Comparison of ENCODE assay signal across 9 cellular contexts in the genomic region with DNA sequence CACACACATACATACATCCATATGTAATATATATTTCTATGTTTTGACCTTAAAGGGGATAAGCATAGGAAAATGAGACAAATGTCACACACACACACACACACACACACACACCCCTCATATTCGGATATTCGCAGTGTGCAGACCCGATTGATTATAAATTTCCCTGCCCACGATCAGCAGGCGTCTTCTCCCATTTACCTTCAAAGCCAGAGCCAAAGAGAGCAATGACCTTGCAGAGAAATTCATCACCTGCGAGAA. TPM values are rescaled to one million over a fixed set of nuclear protein-coding genes. Genes with fewer than 3 reads are reported as not detected.
DNase-seq lines count a peak whose midpoint lies in the region; ATAC-seq and TF ChIP-seq lines count a peak whose summit lies in the region.
"Had no signal": no experiment of that assay in that cellular context is flagged by ENCODE, and none has a peak within 500 bp of the region (broad histone marks: within the 10 kb centered on the region; RNA-seq: fewer than 3 reads in every experiment).

No MANE protein-coding gene starts in this region.

- peak overlapping the region; percentile 86; the same call in 1 of the 2 replicates for H2AFZ ChIP-seq in SK-N-SH (ENCODE audit: low read depth)

- H3K4me2 ChIP-seq in SK-N-SH, result peak overlapping the region; percentile 82

- H3K9ac ChIP-seq in SK-N-SH, result no peak overlapping the region

- 37% methylated on average over 6 of the region's 6 CpGs for WGBS in SK-N-SH (ENCODE audit: low lambda C conversion rate)

- CTCF ChIA-PET in SK-N-SH (lab: Yijun Ruan, JAX), result no interaction called here

- H3K27ac ChIP-seq in SK-N-SH (ENCODE audit: low read depth in 2 of 2, low read length in 1 of 2), result no peak overlapping the region
- peak overlapping the region; percentile 54 to 67 for H3K27ac ChIP-seq in left lung
- H3K27ac ChIP-seq: 22Rv1 had no signal

- H3K36me3 Mint-ChIP-seq in activated naive CD8-positive, alpha-beta T cell treated with anti-CD3 and anti-CD28 coated beads, Interleukin-2, amount 50 U/mL, for 24 hours (ENCODE audit: low read depth), result no peaks in the 10 kb centered on the region

- H3K27me3 Mint-ChIP-seq in activated naive CD8-positive, alpha-beta T cell treated with anti-CD3 and anti-CD28 coated beads, Interleukin-2, amount 50 U/mL, for 24 hours, result no peaks in the 10 kb centered on the region
- H3K27me3 Mint-ChIP-seq in stimulated activated naive CD8-positive, alpha-beta T cell treated with anti-CD3 and anti-CD28 coated beads, Interleukin-15, amount 100 ng/mL, for 72 hours, result no peaks in the 10 kb centered on the region

- no peak for TF ChIP-seq RAD21 in SK-N-SH (IDR thresholded peaks at IDR 0.05; ENCODE audit: low read length)

- H3K27ac Mint-ChIP-seq in activated naive CD8-positive, alpha-beta T cell treated with anti-CD3 and anti-CD28 coated beads, Interleukin-2, amount 50 U/mL, for 24 hours, result peak overlapping the region; percentile 81
- H3K27ac Mint-ChIP-seq in stimulated activated naive CD8-positive, alpha-beta T cell treated with anti-CD3 and anti-CD28 coated beads, Interleukin-15, amount 100 ng/mL, for 72 hours, result peak overlapping the region; percentile 66 to 95

- intact Hi-C loops in left lung (cut with DNase I), result no loop called here

- POLR2A ChIA-PET in SK-N-SH (lab: Yijun Ruan, JAX), result no interaction called here

- no peaks in the 10 kb centered on the region for H3K79me2 ChIP-seq in SK-N-SH (ENCODE audit: insufficient read depth)

- peak overlapping the region; percentile 86 for H3K4me3 Mint-ChIP-seq in activated naive CD8-positive, alpha-beta T cell treated with anti-CD3 and anti-CD28 coated beads, Interleukin-2, amount 50 U/mL, for 24 hours
- H3K4me3 Mint-ChIP-seq in stimulated activated naive CD8-positive, alpha-beta T cell treated with anti-CD3 and anti-CD28 coated beads, Interleukin-15, amount 100 ng/mL, for 72 hours, result peak overlapping the region; percentile 87 to 99

- no peak for ATAC-seq in SK-N-SH treated with all-trans-retinoic acid at 6 μM for 48 hours
- no peak for ATAC-seq in activated naive CD8-positive, alpha-beta T cell treated with anti-CD3 and anti-CD28 coated beads, Interleukin-2, amount 50 U/mL, for 24 hours
- no peak for ATAC-seq in left lung
- no peak for ATAC-seq in stimulated activated naive CD8-positive, alpha-beta T cell treated with anti-CD3 and anti-CD28 coated beads, Interleukin-15, amount 100 ng/mL, for 72 hours

- TF ChIP-seq CTCF in SK-N-SH (IDR thresholded peaks at IDR 0.05) (no peak), left lung (IDR thresholded peaks at IDR 0.05) (no peak)

- H4K20me1 ChIP-seq in SK-N-SH (ENCODE audit: insufficient read depth), result no peaks in the 10 kb centered on the region

- peaks cover 0 to 7% of the 10 kb centered on the region in 2 experiments; a peak in 1 of 4 replicates for H3K4me1 ChIP-seq in SK-N-SH (ENCODE audit: control insufficient read depth in 1 of 2, insufficient read depth in 2 of 2, low read depth in 1 of 2, low read length in 1 of 2)
- H3K4me1 ChIP-seq in left lung, result peaks cover 0 to 40% of the 10 kb centered on the region in 2 donors

- H3K4me1 Mint-ChIP-seq in activated naive CD8-positive, alpha-beta T cell treated with anti-CD3 and anti-CD28 coated beads, Interleukin-2, amount 50 U/mL, for 24 hours, result peaks cover 63% of the 10 kb centered on the region
- peaks cover 55% of the 10 kb centered on the region for H3K4me1 Mint-ChIP-seq in stimulated activated naive CD8-positive, alpha-beta T cell treated with anti-CD3 and anti-CD28 coated beads, Interleukin-15, amount 100 ng/mL, for 72 hours

- peaks cover 7% of the 10 kb centered on the region; the same call in 1 of the 2 replicates for H3K27me3 ChIP-seq in SK-N-SH (ENCODE audit: insufficient read depth)
- H3K27me3 ChIP-seq in left lung, result peaks cover 0 to 25% of the 10 kb centered on the region in 2 donors

- no peak for TF ChIP-seq EP300 in SK-N-SH (IDR thresholded peaks at IDR 0.05; ENCODE audit: borderline replicate concordance in 1 of 2, low read depth in 1 of 2, low read length in 1 of 2)

- H3K9me3 ChIP-seq in SK-N-SH (no peaks in the 10 kb centered on the region), left lung (no peaks in the 10 kb centered on the region)

- no peak for DNase-seq in SK-N-SH
- DNase-seq in activated naive CD8-positive, alpha-beta T cell treated with anti-CD3 and anti-CD28 coated beads, Interleukin-2, amount 50 U/mL, for 24 hours, result no peak
- no peak for DNase-seq in left lung
- no peak for DNase-seq in stimulated activated naive CD8-positive, alpha-beta T cell treated with anti-CD3 and anti-CD28 coated beads, Interleukin-15, amount 100 ng/mL, for 72 hours
- DNase-seq in SW480 (ENCODE audit: low spot score), result no peak
- DNase-seq in NCI-H1105 (lab: John Stamatoyannopoulos, UW), result no peak
- DNase-seq in AML-193 (lab: John Stamatoyannopoulos, UW), result no peak

- no peaks in the 10 kb centered on the region for H3K36me3 ChIP-seq in SK-N-SH (replicated peaks in 1 of 2; ENCODE audit: control insufficient read depth in 1 of 2, insufficient read depth in 2 of 2, low read length in 1 of 2)
- no peaks in the 10 kb centered on the region for H3K36me3 ChIP-seq in left lung

- H3K9me2 ChIP-seq in SK-N-SH, result no peaks in the 10 kb centered on the region

- H3K9me3 Mint-ChIP-seq in activated naive CD8-positive, alpha-beta T cell treated with anti-CD3 and anti-CD28 coated beads, Interleukin-2, amount 50 U/mL, for 24 hours, result no peaks in the 10 kb centered on the region
- H3K9me3 Mint-ChIP-seq in stimulated activated naive CD8-positive, alpha-beta T cell treated with anti-CD3 and anti-CD28 coated beads, Interleukin-15, amount 100 ng/mL, for 72 hours, result no peaks in the 10 kb centered on the region

- H3F3A ChIP-seq in SK-N-SH (replicated peaks; ENCODE audit: insufficient read depth), result no peaks in the 10 kb centered on the region

- peak overlapping the region; percentile 60 for H3K4me3 ChIP-seq in SK-N-SH (ENCODE audit: low read depth in 2 of 2, low read length in 1 of 2)
- peak overlapping the region; percentile 52 to 60 for H3K4me3 ChIP-seq in left lung

TF ChIP-seq in SK-N-SH, 30 proteins besides CTCF, POLR2A, EP300 and RAD21 (continues in another document):
- TF ChIP-seq GABPA (IDR thresholded peaks at IDR 0.05; ENCODE audit: low read depth) (no peak), SIN3A (IDR thresholded peaks at IDR 0.05; ENCODE audit: borderline replicate concordance, low read depth, low read length) (no peak), RCOR1 (IDR thresholded peaks at IDR 0.05; ENCODE audit: low read length) (no peak), NFIC (IDR thresholded peaks at IDR 0.05; ENCODE audit: borderline replicate concordance) (no peak), ELF1 (IDR thresholded peaks at IDR 0.05) (no peak), RFX5 (IDR thresholded peaks at IDR 0.05; ENCODE audit: low read length) (no peak), RXRA (IDR thresholded peaks at IDR 0.05; ENCODE audit: borderline replicate concordance, low read depth) (no peak), POLR2AphosphoS5 (IDR thresholded peaks at IDR 0.05; ENCODE audit: low read depth, low read length) (no peak), FOXJ3 (CRISPR knock-in tag; IDR thresholded peaks at IDR 0.05) (no peak), JUND (IDR thresholded peaks at IDR 0.05) (no peak), FOSL2 (IDR thresholded peaks at IDR 0.05; ENCODE audit: borderline replicate concordance, low read depth) (no peak), MEF2A (IDR thresholded peaks at IDR 0.05; ENCODE audit: borderline replicate concordance, low read depth) (no peak)
- TF ChIP-seq, protein P1, sequence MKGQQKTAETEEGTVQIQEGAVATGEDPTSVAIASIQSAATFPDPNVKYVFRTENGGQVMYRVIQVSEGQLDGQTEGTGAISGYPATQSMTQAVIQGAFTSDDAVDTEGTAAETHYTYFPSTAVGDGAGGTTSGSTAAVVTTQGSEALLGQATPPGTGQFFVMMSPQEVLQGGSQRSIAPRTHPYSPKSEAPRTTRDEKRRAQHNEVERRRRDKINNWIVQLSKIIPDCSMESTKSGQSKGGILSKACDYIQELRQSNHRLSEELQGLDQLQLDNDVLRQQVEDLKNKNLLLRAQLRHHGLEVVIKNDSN (IDR thresholded peaks at IDR 0.05; ENCODE audit: borderline replicate concordance, low read depth), result no peak

TF ChIP-seq in SK-N-SH treated with all-trans-retinoic acid at 6 μM for 48 hours, 23 proteins besides CTCF, POLR2A, EP300 and RAD21 (continues in another document):
- TF ChIP-seq CSDC2 (CRISPR knock-in tag; IDR thresholded peaks at IDR 0.05) (no peak), RARB (CRISPR knock-in tag; IDR thresholded peaks at IDR 0.05) (no peak), CREB5 (CRISPR knock-in tag; IDR thresholded peaks at IDR 0.05; ENCODE audit: low read depth) (no peak), ZC3H10 (CRISPR knock-in tag; IDR thresholded peaks at IDR 0.05) (no peak), TCF4 (CRISPR knock-in tag; IDR thresholded peaks at IDR 0.05; ENCODE audit: borderline replicate concordance) (no peak), ZNF8 (CRISPR knock-in tag; IDR thresholded peaks at IDR 0.05) (no peak)

RNA-seq across cellular contexts. Expression of gene GPRIN3, which starts 0.5 kb away (rescaled TPM):
- not detected in 2 replicates for polyA plus RNA-seq in SK-N-SH (2012; rRNA removed)
- polyA plus RNA-seq in SK-N-SH (2012; cell fraction: cytosol; rRNA removed), result under 0.01 TPM in 2 replicates
- polyA plus RNA-seq in SK-N-SH (2012; cell fraction: nucleus; rRNA removed), result under 0.01 TPM in 2 replicates
- 10 to 100 TPM in 1 of 2 donors, 1 to 10 TPM in 1; 9.4 to 14.1 TPM for total RNA-seq in left lung

Comparison
In these comparisons a context has a peak if more than half of its experiments do, and no peak if none do; other contexts are left out.
1. H3K27ac ChIP-seq: peak in left lung (2 of 2); none in SK-N-SH (0 of 2).